ENCODE assay signal across 10 cellular contexts in genomic region chr19:1041835-1042685, GRCh38. TPM values are rescaled to one million over a fixed set of nuclear protein-coding genes. Genes with fewer than 3 reads are reported as not detected.
DNase-seq lines count a peak whose midpoint lies in the region; ATAC-seq and TF ChIP-seq lines count a peak whose summit lies in the region.
"Had no signal": no experiment of that assay in that cellular context is flagged by ENCODE, and none has a peak within 500 bp of the region (broad histone marks: within the 10 kb centered on the region; RNA-seq: fewer than 3 reads in every experiment).

No MANE protein-coding gene starts in this region.

- H3K4me3 Mint-ChIP-seq in activated naive CD8-positive, alpha-beta T cell treated with anti-CD3 and anti-CD28 coated beads, Interleukin-2, amount 10 ng/mL, durations not matched to agents 7 days and 5 days = peak overlapping the region; percentile 99
- no peak overlapping the region for H3K4me3 Mint-ChIP-seq in activated naive CD8-positive, alpha-beta T cell treated with anti-CD3 and anti-CD28 coated beads, Interleukin-2, amount 50 U/mL, for 24 hours

- POLR2A ChIA-PET in activated naive CD8-positive, alpha-beta T cell treated with anti-CD3 and anti-CD28 coated beads, Interleukin-2, amount 10 ng/mL, durations not matched to agents 7 days and 5 days (lab: Charles Lee) = interaction anchor here (0.5 to 7.7 kb wide), 8 partner anchors 12 to 121 kb away, joined by 3 to 82 read pairs (median 14); partner anchors contain the start of genes ARHGAP45 and CNN2

- H3K36me3 ChIP-seq in Peyer's patch = peaks cover 0 to 3% (median 0%) of the 10 kb centered on the region in 3 donors
- H3K36me3 ChIP-seq in stomach = peaks cover 7 to 35% (median 8%) of the 10 kb centered on the region in 4 donors

- TF ChIP-seq EP300 in stomach (IDR thresholded peaks at IDR 0.05) = no peak

- peaks cover 20% of the 10 kb centered on the region for H3K36me3 Mint-ChIP-seq in activated naive CD8-positive, alpha-beta T cell treated with anti-CD3 and anti-CD28 coated beads, Interleukin-2, amount 10 ng/mL, durations not matched to agents 7 days and 5 days
- peaks cover 7% of the 10 kb centered on the region for H3K36me3 Mint-ChIP-seq in activated naive CD8-positive, alpha-beta T cell treated with anti-CD3 and anti-CD28 coated beads, Interleukin-2, amount 50 U/mL, for 24 hours (ENCODE audit: low read depth)

- no peak overlapping the region for H3K27ac Mint-ChIP-seq in activated naive CD8-positive, alpha-beta T cell treated with anti-CD3 and anti-CD28 coated beads, Interleukin-2, amount 10 ng/mL, durations not matched to agents 7 days and 5 days
- H3K27ac Mint-ChIP-seq in activated naive CD8-positive, alpha-beta T cell treated with anti-CD3 and anti-CD28 coated beads, Interleukin-2, amount 50 U/mL, for 24 hours = no peak overlapping the region

- no peak for DNase-seq in activated naive CD8-positive, alpha-beta T cell treated with anti-CD3 and anti-CD28 coated beads, Interleukin-2, amount 10 ng/mL, durations not matched to agents 7 days and 5 days
- DNase-seq in activated naive CD8-positive, alpha-beta T cell treated with anti-CD3 and anti-CD28 coated beads, Interleukin-2, amount 50 U/mL, for 24 hours = no peak
- peak in 2 of 3 donors; percentile 90 for DNase-seq in Peyer's patch
- DNase-seq in hepatic stellate cell (ENCODE audit: low spot score) = peak; percentile 85
- DNase-seq in stomach = peak; percentile 67
- DNase-seq in activated naive CD4-positive, alpha-beta T cell (lab: John Stamatoyannopoulos, UW) = no peak
- DNase-seq: KBM-7, SHP77 treated with DMSO at 0.1 percent for 48 hours had no signal

- H3K27ac ChIP-seq in Peyer's patch = peak overlapping the region in 2 of 4 donors; percentile 57 to 69
- H3K27ac ChIP-seq in stomach = peak overlapping the region in 1 of 5 donors; percentile 2

- TF ChIP-seq POLR2A in Peyer's patch (IDR thresholded peaks at IDR 0.05) (peak in 1 of 2 donors; percentile 56), stomach (IDR thresholded peaks at IDR 0.05) (no peak)

- H3K4me3 ChIP-seq in Peyer's patch = peak overlapping the region in 3 of 4 donors; percentile 41 to 62 (median 58)
- H3K4me3 ChIP-seq in stomach = no peak overlapping the region

- 48 to 75% (median 60%) methylated on average over 11 to 43 of the region's 43 CpGs for WGBS in stomach, 5 donors

- H3K27me3 ChIP-seq in Peyer's patch (no peaks in the 10 kb centered on the region), stomach (peaks cover 0 to 18% (median 0%) of the 10 kb centered on the region in 3 donors)

- H3K4me1 Mint-ChIP-seq in activated naive CD8-positive, alpha-beta T cell treated with anti-CD3 and anti-CD28 coated beads, Interleukin-2, amount 10 ng/mL, durations not matched to agents 7 days and 5 days = peaks cover 27% of the 10 kb centered on the region
- peaks cover 39% of the 10 kb centered on the region for H3K4me1 Mint-ChIP-seq in activated naive CD8-positive, alpha-beta T cell treated with anti-CD3 and anti-CD28 coated beads, Interleukin-2, amount 50 U/mL, for 24 hours

- H3K9me3 ChIP-seq in Peyer's patch (no peaks in the 10 kb centered on the region), stomach (no peaks in the 10 kb centered on the region)

- intact Hi-C loops in stomach (cut with DNase I; ENCODE audit: low total_unique reads) = loop anchor here (10.0 kb wide), 1 partner anchor 53 kb away; the partner anchor contains the start of gene POLR2E

- H3K9me3 Mint-ChIP-seq in activated naive CD8-positive, alpha-beta T cell treated with anti-CD3 and anti-CD28 coated beads, Interleukin-2, amount 10 ng/mL, durations not matched to agents 7 days and 5 days = peaks cover 1% of the 10 kb centered on the region
- no peaks in the 10 kb centered on the region for H3K9me3 Mint-ChIP-seq in activated naive CD8-positive, alpha-beta T cell treated with anti-CD3 and anti-CD28 coated beads, Interleukin-2, amount 50 U/mL, for 24 hours

- H3K4me1 ChIP-seq in Peyer's patch = peaks cover 3 to 46% (median 24%) of the 10 kb centered on the region in 4 donors
- peaks cover 26 to 60% (median 45%) of the 10 kb centered on the region in 4 donors for H3K4me1 ChIP-seq in stomach

- TF ChIP-seq CTCF in Peyer's patch (IDR thresholded peaks at IDR 0.05) (no peak), stomach (IDR thresholded peaks at IDR 0.05) (no peak)

- no peaks in the 10 kb centered on the region for H3K27me3 Mint-ChIP-seq in activated naive CD8-positive, alpha-beta T cell treated with anti-CD3 and anti-CD28 coated beads, Interleukin-2, amount 10 ng/mL, durations not matched to agents 7 days and 5 days
- no peaks in the 10 kb centered on the region for H3K27me3 Mint-ChIP-seq in activated naive CD8-positive, alpha-beta T cell treated with anti-CD3 and anti-CD28 coated beads, Interleukin-2, amount 50 U/mL, for 24 hours

- ATAC-seq in activated naive CD8-positive, alpha-beta T cell treated with anti-CD3 and anti-CD28 coated beads, Interleukin-2, amount 10 ng/mL, durations not matched to agents 7 days and 5 days (ENCODE audit: low read depth) = no peak
- ATAC-seq in activated naive CD8-positive, alpha-beta T cell treated with anti-CD3 and anti-CD28 coated beads, Interleukin-2, amount 50 U/mL, for 24 hours = no peak
- ATAC-seq in GM18909 (IDR thresholded peaks at IDR 0.05; ENCODE audit: poor library complexity, unreplicated experiment) = no peak
- ATAC-seq in GM18868 (IDR thresholded peaks at IDR 0.05; ENCODE audit: unreplicated experiment) = no peak

RNA-seq across cellular contexts. Expression of gene ABCA7, which starts 2.2 kb away (rescaled TPM):
- 100 to 1,000 TPM; 145 to 146 TPM for total RNA-seq in activated naive CD8-positive, alpha-beta T cell treated with anti-CD3 and anti-CD28 coated beads, Interleukin-2, amount 10 ng/mL, durations not matched to agents 7 days and 5 days
- total RNA-seq in Peyer's patch (100 to 1,000 TPM in 1 of 4 donors, 10 to 100 TPM in 3; 30.1 to 162 (median 72.1) TPM), stomach (100 to 1,000 TPM in 1 of 5 donors, 10 to 100 TPM in 3, 1 to 10 TPM in 1; 5.1 to 144 (median 38.8) TPM)
- polyA plus RNA-seq in stomach = 10 to 100 TPM; 14.2 to 31.6 (median 22.0) TPM

RNA-seq across cellular contexts. Expression of gene CNN2, which starts 15.7 kb away (rescaled TPM):
- total RNA-seq in activated naive CD8-positive, alpha-beta T cell treated with anti-CD3 and anti-CD28 coated beads, Interleukin-2, amount 10 ng/mL, durations not matched to agents 7 days and 5 days = 100 to 1,000 TPM; 340 to 353 TPM
- total RNA-seq in Peyer's patch (10 to 100 TPM; 20.6 to 47.0 (median 22.6) TPM), stomach (10 to 100 TPM in 4 of 5 donors, 1 to 10 TPM in 1; 7.0 to 98.5 (median 56.4) TPM)
- polyA plus RNA-seq in stomach = 10 to 100 TPM; 85.1 to 93.9 (median 91.8) TPM

RNA-seq across cellular contexts. Expression of gene RNU6-2, which starts 20.7 kb away (rescaled TPM):
- total RNA-seq in activated naive CD8-positive, alpha-beta T cell treated with anti-CD3 and anti-CD28 coated beads, Interleukin-2, amount 10 ng/mL, durations not matched to agents 7 days and 5 days = not detected
- total RNA-seq in Peyer's patch (not detected), stomach (not detected)
- polyA plus RNA-seq in stomach = not detected

RNA-seq across cellular contexts. Expression of gene TMEM259, which starts 21.1 kb away (rescaled TPM):
- total RNA-seq in activated naive CD8-positive, alpha-beta T cell treated with anti-CD3 and anti-CD28 coated beads, Interleukin-2, amount 10 ng/mL, durations not matched to agents 7 days and 5 days = 100 to 1,000 TPM; 231 to 235 TPM
- total RNA-seq in Peyer's patch (100 to 1,000 TPM; 287 to 409 (median 366) TPM), stomach (100 to 1,000 TPM in 4 of 5 donors, 10 to 100 TPM in 1; 59.7 to 536 (median 338) TPM)
- 100 to 1,000 TPM in 1 of 3 donors, 10 to 100 TPM in 2; 60.5 to 199 (median 89.2) TPM for polyA plus RNA-seq in stomach

RNA-seq across cellular contexts. Expression of gene ARHGAP45, which starts 24.9 kb away (rescaled TPM):
- total RNA-seq in activated naive CD8-positive, alpha-beta T cell treated with anti-CD3 and anti-CD28 coated beads, Interleukin-2, amount 10 ng/mL, durations not matched to agents 7 days and 5 days = 100 to 1,000 TPM; 576 to 581 TPM
- 100 to 1,000 TPM in 2 of 4 donors, 10 to 100 TPM in 2; 82.6 to 187 (median 118) TPM for total RNA-seq in Peyer's patch
- total RNA-seq in stomach = 100 to 1,000 TPM in 1 of 5 donors, 10 to 100 TPM in 4; 14.3 to 211 (median 22.3) TPM
- 10 to 100 TPM; 12.2 to 15.4 (median 14.0) TPM for polyA plus RNA-seq in stomach

Comparison
In these comparisons a context has a peak if more than half of its experiments do, and no peak if none do; other contexts are left out.
1. DNase-seq: peak in Peyer's patch (2 of 3), hepatic stellate cell (single experiment) and stomach (single experiment); none in activated naive CD8-positive, alpha-beta T cell treated with anti-CD3 and anti-CD28 coated beads, Interleukin-2, amount 10 ng/mL, durations not matched to agents 7 days and 5 days (single experiment), activated naive CD8-positive, alpha-beta T cell treated with anti-CD3 and anti-CD28 coated beads, Interleukin-2, amount 50 U/mL, for 24 hours (single experiment) and activated naive CD4-positive, alpha-beta T cell (0 of 4).
2. H3K4me3 ChIP-seq: peak in Peyer's patch (3 of 4); none in stomach (0 of 4).